1 cellular context compared by ENCODE assay signal in the genomic region with DNA sequence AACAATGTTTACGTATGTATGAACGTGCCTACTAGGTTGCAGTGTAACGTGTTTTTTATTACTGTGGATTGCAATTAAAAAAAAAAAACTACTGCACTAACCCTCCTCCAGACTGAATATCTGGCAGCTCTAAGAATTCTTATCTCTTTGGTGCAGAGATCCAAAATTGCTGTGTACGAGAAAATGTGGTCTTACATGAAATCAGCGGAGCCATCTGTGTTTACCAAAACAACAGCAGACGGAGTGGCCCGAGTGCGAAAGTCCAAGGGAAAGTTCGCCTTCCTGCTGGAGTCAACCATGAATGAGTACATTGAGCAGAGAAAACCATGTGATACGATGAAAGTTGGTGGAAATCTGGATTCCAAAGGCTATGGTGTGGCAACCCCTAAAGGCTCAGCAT.
A peak's percentile ranks its signal among the peaks of the same experiment; 100 is the strongest.
TF ChIP-seq lines count a peak whose summit lies in the region.

No MANE protein-coding gene starts in this region.

TF ChIP-seq in K562, 482 proteins besides CTCF, POLR2A, EP300 and RAD21 (continued from another document and continues in another):
- TF ChIP-seq CTCFL (IDR thresholded peaks at IDR 0.05; ENCODE audit: borderline replicate concordance, insufficient read depth, low read depth, low read length, poor library complexity, severe bottlenecking) (no peak), ARNT (IDR thresholded peaks at IDR 0.05) (peak in 1 of 2 experiments; percentile 70; a peak in 1 of 4 replicates), TAF1 (IDR thresholded peaks at IDR 0.05; ENCODE audit: control insufficient read depth, extremely low read depth, insufficient read depth, low read length, severe bottlenecking) (no peak), PTTG1 (tag; IDR thresholded peaks at IDR 0.05; ENCODE audit: low read depth) (no peak), CEBPG (CRISPR knock-in tag; IDR thresholded peaks at IDR 0.05) (no peak), CEBPG (tag; conservative IDR thresholded peaks at IDR 0.05 in 1 of 2, IDR thresholded peaks at IDR 0.05 in 1 of 2) (no peak), RNF2 (IDR thresholded peaks at IDR 0.05) (no peak), ZZZ3 (IDR thresholded peaks at IDR 0.05) (no peak), LCOR (CRISPR knock-in tag; IDR thresholded peaks at IDR 0.05) (peak; percentile 60; the same call in 1 of the 2 replicates), CBX1 (IDR thresholded peaks at IDR 0.05; ENCODE audit: low read depth) (no peak), TCFL5 (CRISPR knock-in tag; conservative IDR thresholded peaks at IDR 0.05) (no peak), PHF8 (IDR thresholded peaks at IDR 0.05; ENCODE audit: borderline replicate concordance, low read length) (no peak), NONO (IDR thresholded peaks at IDR 0.05; ENCODE audit: low read depth in 2 of 2, low read length in 1 of 2) (no peak), NFE2 (IDR thresholded peaks at IDR 0.05; ENCODE audit: low read depth) (no peak), NFATC3 (IDR thresholded peaks at IDR 0.05) (no peak), KDM2B (CRISPR knock-in tag; IDR thresholded peaks at IDR 0.05) (no peak), CREBBP (IDR thresholded peaks at IDR 0.05; ENCODE audit: low read depth, low read length) (no peak), SMAD1 (IDR thresholded peaks at IDR 0.05; ENCODE audit: low read depth, low read length, partially characterized antibody) (no peak), DMBX1 (CRISPR knock-in tag; IDR thresholded peaks at IDR 0.05; ENCODE audit: borderline replicate concordance) (no peak), SRSF3 (IDR thresholded peaks at IDR 0.05; ENCODE audit: insufficient read depth, low read length) (no peak), ZNF41 (CRISPR knock-in tag; conservative IDR thresholded peaks at IDR 0.05) (no peak), KAT2B (IDR thresholded peaks at IDR 0.05; ENCODE audit: low read depth, low read length) (no peak), ID3 (CRISPR knock-in tag; IDR thresholded peaks at IDR 0.05) (no peak), ID3 (tag; IDR thresholded peaks at IDR 0.05) (no peak), NRF1 (conservative IDR thresholded peaks at IDR 0.05 in 1 of 2, IDR thresholded peaks at IDR 0.05 in 1 of 2) (no peak), ZNF197 (CRISPR knock-in tag; IDR thresholded peaks at IDR 0.05; ENCODE audit: low read depth) (no peak), NFIC (IDR thresholded peaks at IDR 0.05) (peak; percentile 74), HDGF (IDR thresholded peaks at IDR 0.05) (no peak), ZNF431 (CRISPR knock-in tag; IDR thresholded peaks at IDR 0.05) (no peak), MLLT1 (IDR thresholded peaks at IDR 0.05) (no peak), PURB (CRISPR knock-in tag; IDR thresholded peaks at IDR 0.05; ENCODE audit: low read depth) (no peak), GTF2E2 (tag; IDR thresholded peaks at IDR 0.05) (no peak), ZNF124 (CRISPR knock-in tag; IDR thresholded peaks at IDR 0.05) (no peak), TGIF2 (CRISPR knock-in tag; IDR thresholded peaks at IDR 0.05) (no peak), FOSL1 (tag; conservative IDR thresholded peaks at IDR 0.05) (peak; percentile 65), MAFG (tag; conservative IDR thresholded peaks at IDR 0.05) (peak; percentile 86), FOXK2 (conservative IDR thresholded peaks at IDR 0.05 in 1 of 2, IDR thresholded peaks at IDR 0.05 in 1 of 2; ENCODE audit: low read depth in 2 of 2) (peak; percentile 87 to 90), CBFA2T2 (conservative IDR thresholded peaks at IDR 0.05) (peak; percentile 93), ZNF584 (CRISPR knock-in tag; IDR thresholded peaks at IDR 0.05; ENCODE audit: low read depth) (no peak), ZSCAN29 (IDR thresholded peaks at IDR 0.05) (no peak), IRF9 (tag; IDR thresholded peaks at IDR 0.05) (no peak), ETV6 (IDR thresholded peaks at IDR 0.05; ENCODE audit: borderline replicate concordance in 1 of 2, low read depth in 2 of 2, low read length in 1 of 2) (no peak), ETV6 (CRISPR knock-in tag; IDR thresholded peaks at IDR 0.05; ENCODE audit: borderline replicate concordance) (no peak), FOXA1 (IDR thresholded peaks at IDR 0.05; ENCODE audit: borderline replicate concordance) (0 out of 2 replicates have a peak, but pooled peaks have one; percentile 30), HCFC1 (IDR thresholded peaks at IDR 0.05; ENCODE audit: low read depth, low read length) (no peak), KLF6 (CRISPR knock-in tag; IDR thresholded peaks at IDR 0.05; ENCODE audit: borderline replicate concordance) (no peak)
- TF ChIP-seq, protein P1, sequence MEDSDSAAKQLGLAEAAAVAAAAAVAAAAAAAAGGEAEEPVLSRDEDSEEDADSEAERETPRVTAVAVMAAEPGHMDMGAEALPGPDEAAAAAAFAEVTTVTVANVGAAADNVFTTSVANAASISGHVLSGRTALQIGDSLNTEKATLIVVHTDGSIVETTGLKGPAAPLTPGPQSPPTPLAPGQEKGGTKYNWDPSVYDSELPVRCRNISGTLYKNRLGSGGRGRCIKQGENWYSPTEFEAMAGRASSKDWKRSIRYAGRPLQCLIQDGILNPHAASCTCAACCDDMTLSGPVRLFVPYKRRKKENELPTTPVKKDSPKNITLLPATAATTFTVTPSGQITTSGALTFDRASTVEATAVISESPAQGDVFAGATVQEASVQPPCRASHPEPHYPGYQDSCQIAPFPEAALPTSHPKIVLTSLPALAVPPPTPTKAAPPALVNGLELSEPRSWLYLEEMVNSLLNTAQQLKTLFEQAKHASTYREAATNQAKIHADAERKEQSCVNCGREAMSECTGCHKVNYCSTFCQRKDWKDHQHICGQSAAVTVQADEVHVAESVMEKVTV (CRISPR knock-in tag; IDR thresholded peaks at IDR 0.05), result no peak
- TF ChIP-seq, protein P2, sequence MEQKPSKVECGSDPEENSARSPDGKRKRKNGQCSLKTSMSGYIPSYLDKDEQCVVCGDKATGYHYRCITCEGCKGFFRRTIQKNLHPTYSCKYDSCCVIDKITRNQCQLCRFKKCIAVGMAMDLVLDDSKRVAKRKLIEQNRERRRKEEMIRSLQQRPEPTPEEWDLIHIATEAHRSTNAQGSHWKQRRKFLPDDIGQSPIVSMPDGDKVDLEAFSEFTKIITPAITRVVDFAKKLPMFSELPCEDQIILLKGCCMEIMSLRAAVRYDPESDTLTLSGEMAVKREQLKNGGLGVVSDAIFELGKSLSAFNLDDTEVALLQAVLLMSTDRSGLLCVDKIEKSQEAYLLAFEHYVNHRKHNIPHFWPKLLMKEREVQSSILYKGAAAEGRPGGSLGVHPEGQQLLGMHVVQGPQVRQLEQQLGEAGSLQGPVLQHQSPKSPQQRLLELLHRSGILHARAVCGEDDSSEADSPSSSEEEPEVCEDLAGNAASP (IDR thresholded peaks at IDR 0.05), result no peak
- TF ChIP-seq, protein P3, sequence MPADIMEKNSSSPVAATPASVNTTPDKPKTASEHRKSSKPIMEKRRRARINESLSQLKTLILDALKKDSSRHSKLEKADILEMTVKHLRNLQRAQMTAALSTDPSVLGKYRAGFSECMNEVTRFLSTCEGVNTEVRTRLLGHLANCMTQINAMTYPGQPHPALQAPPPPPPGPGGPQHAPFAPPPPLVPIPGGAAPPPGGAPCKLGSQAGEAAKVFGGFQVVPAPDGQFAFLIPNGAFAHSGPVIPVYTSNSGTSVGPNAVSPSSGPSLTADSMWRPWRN (IDR thresholded peaks at IDR 0.05; ENCODE audit: low read depth), result 0 out of 2 replicates have a peak, but pooled peaks have one; percentile 38
- TF ChIP-seq, protein P4, sequence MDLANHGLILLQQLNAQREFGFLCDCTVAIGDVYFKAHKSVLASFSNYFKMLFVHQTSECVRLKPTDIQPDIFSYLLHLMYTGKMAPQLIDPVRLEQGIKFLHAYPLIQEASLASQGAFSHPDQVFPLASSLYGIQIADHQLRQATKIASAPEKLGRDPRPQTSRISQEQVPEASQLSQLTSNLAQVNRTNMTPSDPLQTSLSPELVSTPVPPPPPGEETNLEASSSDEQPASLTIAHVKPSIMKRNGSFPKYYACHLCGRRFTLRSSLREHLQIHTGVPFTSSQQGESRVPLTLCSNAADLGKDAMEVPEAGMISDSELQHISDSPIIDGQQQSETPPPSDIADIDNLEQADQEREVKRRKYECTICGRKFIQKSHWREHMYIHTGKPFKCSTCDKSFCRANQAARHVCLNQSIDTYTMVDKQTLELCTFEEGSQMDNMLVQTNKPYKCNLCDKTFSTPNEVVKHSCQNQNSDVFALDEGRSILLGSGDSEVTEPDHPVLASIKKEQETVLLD (IDR thresholded peaks at IDR 0.05), result no peak
- TF ChIP-seq, protein P5, sequence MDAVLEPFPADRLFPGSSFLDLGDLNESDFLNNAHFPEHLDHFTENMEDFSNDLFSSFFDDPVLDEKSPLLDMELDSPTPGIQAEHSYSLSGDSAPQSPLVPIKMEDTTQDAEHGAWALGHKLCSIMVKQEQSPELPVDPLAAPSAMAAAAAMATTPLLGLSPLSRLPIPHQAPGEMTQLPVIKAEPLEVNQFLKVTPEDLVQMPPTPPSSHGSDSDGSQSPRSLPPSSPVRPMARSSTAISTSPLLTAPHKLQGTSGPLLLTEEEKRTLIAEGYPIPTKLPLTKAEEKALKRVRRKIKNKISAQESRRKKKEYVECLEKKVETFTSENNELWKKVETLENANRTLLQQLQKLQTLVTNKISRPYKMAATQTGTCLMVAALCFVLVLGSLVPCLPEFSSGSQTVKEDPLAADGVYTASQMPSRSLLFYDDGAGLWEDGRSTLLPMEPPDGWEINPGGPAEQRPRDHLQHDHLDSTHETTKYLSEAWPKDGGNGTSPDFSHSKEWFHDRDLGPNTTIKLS (IDR thresholded peaks at IDR 0.05; ENCODE audit: borderline replicate concordance, low read depth), result no peak
- TF ChIP-seq, protein P6, sequence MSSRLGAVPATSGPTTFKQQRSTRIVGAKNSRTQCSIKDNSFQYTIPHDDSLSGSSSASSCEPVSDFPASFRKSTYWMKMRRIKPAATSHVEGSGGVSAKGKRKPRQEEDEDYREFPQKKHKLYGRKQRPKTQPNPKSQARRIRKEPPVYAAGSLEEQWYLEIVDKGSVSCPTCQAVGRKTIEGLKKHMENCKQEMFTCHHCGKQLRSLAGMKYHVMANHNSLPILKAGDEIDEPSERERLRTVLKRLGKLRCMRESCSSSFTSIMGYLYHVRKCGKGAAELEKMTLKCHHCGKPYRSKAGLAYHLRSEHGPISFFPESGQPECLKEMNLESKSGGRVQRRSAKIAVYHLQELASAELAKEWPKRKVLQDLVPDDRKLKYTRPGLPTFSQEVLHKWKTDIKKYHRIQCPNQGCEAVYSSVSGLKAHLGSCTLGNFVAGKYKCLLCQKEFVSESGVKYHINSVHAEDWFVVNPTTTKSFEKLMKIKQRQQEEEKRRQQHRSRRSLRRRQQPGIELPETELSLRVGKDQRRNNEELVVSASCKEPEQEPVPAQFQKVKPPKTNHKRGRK (tag; IDR thresholded peaks at IDR 0.05), result no peak
- TF ChIP-seq, protein P7, sequence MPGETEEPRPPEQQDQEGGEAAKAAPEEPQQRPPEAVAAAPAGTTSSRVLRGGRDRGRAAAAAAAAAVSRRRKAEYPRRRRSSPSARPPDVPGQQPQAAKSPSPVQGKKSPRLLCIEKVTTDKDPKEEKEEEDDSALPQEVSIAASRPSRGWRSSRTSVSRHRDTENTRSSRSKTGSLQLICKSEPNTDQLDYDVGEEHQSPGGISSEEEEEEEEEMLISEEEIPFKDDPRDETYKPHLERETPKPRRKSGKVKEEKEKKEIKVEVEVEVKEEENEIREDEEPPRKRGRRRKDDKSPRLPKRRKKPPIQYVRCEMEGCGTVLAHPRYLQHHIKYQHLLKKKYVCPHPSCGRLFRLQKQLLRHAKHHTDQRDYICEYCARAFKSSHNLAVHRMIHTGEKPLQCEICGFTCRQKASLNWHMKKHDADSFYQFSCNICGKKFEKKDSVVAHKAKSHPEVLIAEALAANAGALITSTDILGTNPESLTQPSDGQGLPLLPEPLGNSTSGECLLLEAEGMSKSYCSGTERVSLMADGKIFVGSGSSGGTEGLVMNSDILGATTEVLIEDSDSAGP (CRISPR knock-in tag; IDR thresholded peaks at IDR 0.05), result no peak
